In the genomic region with DNA sequence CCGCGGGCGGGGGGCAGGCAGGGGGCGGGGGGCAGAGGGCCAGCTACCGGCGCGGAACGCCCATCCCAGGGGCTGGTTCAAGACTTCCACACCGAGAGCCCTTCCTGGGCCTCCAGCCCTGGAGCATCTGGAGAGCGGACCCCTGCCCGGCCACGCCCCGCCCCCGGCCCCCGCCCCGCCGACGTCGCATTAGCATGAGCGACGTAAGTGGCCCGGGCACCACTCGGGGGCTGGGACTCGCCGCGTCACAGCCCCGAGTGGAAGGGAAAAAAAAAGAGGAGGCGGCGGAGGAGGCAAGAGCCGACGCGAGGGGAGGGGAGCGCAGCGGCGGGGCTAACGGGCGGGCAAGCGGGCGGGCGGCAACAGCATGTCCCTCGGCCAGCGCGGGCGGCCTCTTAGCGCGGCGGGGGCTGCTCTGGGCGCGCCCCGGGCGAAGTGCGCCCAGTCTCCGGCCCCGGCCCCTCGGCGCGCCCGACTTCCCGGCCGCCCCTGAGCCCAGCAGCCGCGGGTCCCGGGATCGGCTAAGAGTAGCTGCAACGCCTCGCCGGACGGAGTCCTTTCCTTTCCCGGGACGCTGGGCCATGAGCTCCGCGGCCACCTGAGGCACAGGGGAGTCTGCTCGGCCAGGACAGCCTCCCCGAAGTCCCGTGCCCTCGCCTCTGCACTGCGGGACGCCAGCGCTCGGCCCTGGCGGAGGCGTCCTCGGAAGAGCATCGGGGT, we compare ENCODE assay signal across 13 cellular contexts. TPM values are rescaled to one million over a fixed set of nuclear protein-coding genes. Genes with fewer than 3 reads are reported as not detected.
DNase-seq lines count a peak whose midpoint lies in the region; ATAC-seq and TF ChIP-seq lines count a peak whose summit lies in the region.
"Had no signal": no experiment of that assay in that cellular context is flagged by ENCODE, and none has a peak within 500 bp of the region (broad histone marks: within the 10 kb centered on the region; RNA-seq: fewer than 3 reads in every experiment).

A gene (plus strand): TSS at position 296 of the 720 bp plus-strand sequence. CDS start 431 bp downstream, outside the sequence.

- H3K4me1 ChIP-seq in H9 (ENCODE audit: insufficient read depth, low read length) (no peaks in the 10 kb centered on the region; the same call in 1 of the 2 replicates), endodermal cell (ENCODE audit: control insufficient read depth, insufficient read depth, low read length) (no peaks in the 10 kb centered on the region), trophoblast cell (ENCODE audit: control insufficient read depth in 1 of 2, insufficient read depth in 2 of 2, low read length in 2 of 2) (peaks cover 0 to 16% of the 10 kb centered on the region in 2 experiments)

- H3K79me1 ChIP-seq in H9 (ENCODE audit: insufficient read depth, low read depth, low read length, poor library complexity, severe bottlenecking), result no peaks in the 10 kb centered on the region
- H3K79me1 ChIP-seq in trophoblast cell (ENCODE audit: low read length), result no peaks in the 10 kb centered on the region

- ATAC-seq in HG02981 (IDR thresholded peaks at IDR 0.05; ENCODE audit: unreplicated experiment), result no peak
- no peak for ATAC-seq in stimulated activated naive CD8-positive, alpha-beta T cell treated with anti-CD3 and anti-CD28 coated beads, Interleukin-15, Interleukin-2, amounts not matched to agents 100 U/mL and 50 U/mL, for 24 hours
- ATAC-seq: natural killer cell treated with Interleukin-12 subunit alpha and Interleukin-12 subunit beta and Interleukin-15 and Interleukin-18, amount 100 ng/mL, for 72 hours had no signal

- peak within 1 kb of the TSS; percentile 36 for H3K4me2 ChIP-seq in H9 (ENCODE audit: insufficient read depth, insufficient read length, low read length)
- peak within 1 kb of the TSS; percentile 77 for H3K4me2 ChIP-seq in trophoblast cell (ENCODE audit: low read length)

- H2BK5ac ChIP-seq in H9 (ENCODE audit: insufficient read length, low read length), result no peak within 1 kb of the TSS
- H2BK5ac ChIP-seq in trophoblast cell (ENCODE audit: low read depth, low read length, poor library complexity), result no peak within 1 kb of the TSS

- H2BK15ac ChIP-seq in H9 (ENCODE audit: low read depth, low read length), result no peak within 1 kb of the TSS

- H2BK12ac ChIP-seq in H9 (ENCODE audit: insufficient read length, low read depth, low read length) (no peak within 1 kb of the TSS), trophoblast cell (ENCODE audit: low read length) (no peak within 1 kb of the TSS)

- H3K27ac Mint-ChIP-seq in H9 (no peak within 1 kb of the TSS), endodermal cell (no peak within 1 kb of the TSS)
- H3K27ac Mint-ChIP-seq: natural killer cell treated with Interleukin-12 subunit alpha and Interleukin-12 subunit beta and Interleukin-15 and Interleukin-18, amount 100 ng/mL, for 72 hours had no signal

- H3K27me3 Mint-ChIP-seq in H9 (ENCODE audit: low read depth) (peaks cover 99% of the 10 kb centered on the region), endodermal cell (ENCODE audit: insufficient read depth) (peaks cover 98% of the 10 kb centered on the region)

- no peak within 1 kb of the TSS for H3T11ph ChIP-seq in H9 (ENCODE audit: low read length)

- H3K27me3 ChIP-seq in H9 (ENCODE audit: insufficient read depth, low read length) (peaks cover 74% of the 10 kb centered on the region), endodermal cell (ENCODE audit: control insufficient read depth, insufficient read depth, low read length, poor library complexity, severe bottlenecking) (peaks cover 99% of the 10 kb centered on the region), trophoblast cell (ENCODE audit: insufficient read depth, low read length) (peaks cover 76% of the 10 kb centered on the region)

- no peak within 1 kb of the TSS for H4K91ac ChIP-seq in H9 (ENCODE audit: insufficient read length, low read depth, low read length)
- no peak within 1 kb of the TSS for H4K91ac ChIP-seq in trophoblast cell (ENCODE audit: low read depth, low read length)

- WGBS in H9 (ENCODE audit: extremely low coverage, insufficient read length, low lambda C conversion rate), result no CpG with 5 or more reads among the region's 84 CpGs
- WGBS in endodermal cell (ENCODE audit: insufficient coverage in 1 of 2, insufficient read length in 1 of 2), 2 experiments, result 1 to 3% methylated on average over 13 to 84 of the region's 84 CpGs
- no CpG with 5 or more reads among the region's 84 CpGs for WGBS in trophoblast cell (ENCODE audit: extremely low coverage, insufficient coverage, insufficient read length)

- H2AFZ ChIP-seq in H9 (ENCODE audit: low read length), result no peak within 1 kb of the TSS
- peak within 1 kb of the TSS; percentile 9 for H2AFZ ChIP-seq in trophoblast cell (ENCODE audit: insufficient read depth, low read length, poor library complexity)

- peaks cover 32 to 49% of the 10 kb centered on the region in 2 experiments for H3K4me1 Mint-ChIP-seq in H9
- peaks cover 14% of the 10 kb centered on the region for H3K4me1 Mint-ChIP-seq in endodermal cell

- peaks cover 25% of the 10 kb centered on the region for H3K23me2 ChIP-seq in H9 (ENCODE audit: insufficient read length, low read depth, low read length, poor library complexity, severe bottlenecking)

- no peaks in the 10 kb centered on the region for H3K9me3 ChIP-seq in H9 (ENCODE audit: control insufficient read depth, low read depth, low read length)
- no peaks in the 10 kb centered on the region for H3K9me3 ChIP-seq in endodermal cell (ENCODE audit: control insufficient read depth, low read length)
- H3K9me3 ChIP-seq in trophoblast cell (ENCODE audit: insufficient read depth, low read depth, low read length), result peaks cover 27% of the 10 kb centered on the region

- no peak within 1 kb of the TSS for H3K4ac ChIP-seq in H9 (ENCODE audit: low read depth, low read length)
- H3K4ac ChIP-seq in trophoblast cell (ENCODE audit: low read depth, low read length), result no peak within 1 kb of the TSS

- H2BK20ac ChIP-seq in H9 (ENCODE audit: low read depth, low read length, poor library complexity, severe bottlenecking), result no peak within 1 kb of the TSS

- H2AK5ac ChIP-seq in H9 (ENCODE audit: insufficient read length, low read length) (no peak within 1 kb of the TSS), trophoblast cell (ENCODE audit: low read length) (no peak within 1 kb of the TSS)

- H2BK120ac ChIP-seq in H9 (ENCODE audit: low read depth, low read length, poor library complexity, severe bottlenecking) (no peak within 1 kb of the TSS), trophoblast cell (ENCODE audit: insufficient read depth, low read length, poor library complexity) (no peak within 1 kb of the TSS)

- no peak within 1 kb of the TSS for H3K56ac ChIP-seq in H9 (ENCODE audit: insufficient read length, low read depth, low read length)

- H3K27ac ChIP-seq in H9 (ENCODE audit: insufficient read length, low read depth, low read length), result no peak within 1 kb of the TSS
- H3K27ac ChIP-seq in endodermal cell (ENCODE audit: low read depth, low read length), result no peak within 1 kb of the TSS
- no peak within 1 kb of the TSS for H3K27ac ChIP-seq in trophoblast cell (ENCODE audit: low read depth, low read length)
- H3K27ac ChIP-seq: dorsolateral prefrontal cortex had no signal

- DNase-seq in H9 (peak; percentile 61), NCI-H2171 treated with DMSO at 0.1 percent for 48 hours (lab: John Stamatoyannopoulos, UW) (peak; percentile 42), endodermal cell (peak; percentile 78), trophoblast cell (no peak), foreskin melanocyte (no peak), NCI-H1930 (lab: John Stamatoyannopoulos, UW) (no peak)
- DNase-seq in stimulated activated naive CD8-positive, alpha-beta T cell treated with anti-CD3 and anti-CD28 coated beads, Interleukin-15, Interleukin-2, amounts not matched to agents 100 U/mL and 50 U/mL, for 24 hours, result no peak
- DNase-seq: Kasumi-1 had no signal

- H3K36me3 ChIP-seq in endodermal cell (ENCODE audit: control insufficient read depth, insufficient read depth, low read length) (no peaks in the 10 kb centered on the region), trophoblast cell (ENCODE audit: control insufficient read depth in 1 of 2, insufficient read depth in 2 of 2, low read length in 2 of 2) (no peaks in the 10 kb centered on the region)

- peaks cover 2 to 12% of the 10 kb centered on the region in 2 experiments; a peak in 3 of 5 replicates for H3K9me3 Mint-ChIP-seq in H9
- peaks cover 16% of the 10 kb centered on the region for H3K9me3 Mint-ChIP-seq in endodermal cell
- H3K9me3 Mint-ChIP-seq: natural killer cell treated with Interleukin-12 subunit alpha and Interleukin-12 subunit beta and Interleukin-15 and Interleukin-18, amount 100 ng/mL, for 72 hours had no signal

- TF ChIP-seq CTCF in H9 (conservative IDR thresholded peaks at IDR 0.05), result no peak
- TF ChIP-seq CTCF in endodermal cell (conservative IDR thresholded peaks at IDR 0.05), result no peak

- no peak within 1 kb of the TSS for H4K12ac ChIP-seq in trophoblast cell (ENCODE audit: low read depth, low read length)

- peaks cover 2% of the 10 kb centered on the region for H4K20me1 ChIP-seq in H9 (ENCODE audit: control insufficient read depth, insufficient read depth, insufficient read length)

- H3K23ac ChIP-seq in H9 (ENCODE audit: insufficient read length, low read depth, low read length) (no peak within 1 kb of the TSS), trophoblast cell (ENCODE audit: low read length) (no peak within 1 kb of the TSS)

- H3K36me3 Mint-ChIP-seq in H9 (ENCODE audit: insufficient read depth in 1 of 3, low read depth in 3 of 3), result no peaks in the 10 kb centered on the region; a peak in 1 of 7 replicates
- H3K36me3 Mint-ChIP-seq in endodermal cell (ENCODE audit: low read depth), result peaks cover 3% of the 10 kb centered on the region

- H3K14ac ChIP-seq in H9 (ENCODE audit: insufficient read depth, low read length) (no peak within 1 kb of the TSS), trophoblast cell (ENCODE audit: low read length) (no peak within 1 kb of the TSS)

- H3K4me3 ChIP-seq in endodermal cell (ENCODE audit: low read length) (no peak within 1 kb of the TSS), trophoblast cell (ENCODE audit: low read depth, low read length) (peak within 1 kb of the TSS; percentile 59)

- H3K4me3 Mint-ChIP-seq in H9 (peak within 1 kb of the TSS; percentile 58 to 81), endodermal cell (peak within 1 kb of the TSS; percentile 44)
- H3K4me3 Mint-ChIP-seq: natural killer cell treated with Interleukin-12 subunit alpha and Interleukin-12 subunit beta and Interleukin-15 and Interleukin-18, amount 100 ng/mL, for 72 hours had no signal

- H3K79me2 ChIP-seq in H9 (ENCODE audit: insufficient read depth, low read length), result no peaks in the 10 kb centered on the region
- no peaks in the 10 kb centered on the region for H3K79me2 ChIP-seq in trophoblast cell (ENCODE audit: control insufficient read depth, insufficient read depth, low read length, poor library complexity)

- no peak within 1 kb of the TSS for H4K5ac ChIP-seq in H9 (ENCODE audit: insufficient read length, low read depth, low read length)

- H4K8ac ChIP-seq in H9 (replicated peaks; ENCODE audit: insufficient read length, low read depth, low read length) (no peak within 1 kb of the TSS), trophoblast cell (ENCODE audit: low read depth, low read length) (no peak within 1 kb of the TSS)

- H3K18ac ChIP-seq in H9 (ENCODE audit: insufficient read length, low read depth, low read length) (no peak within 1 kb of the TSS), trophoblast cell (ENCODE audit: low read length) (no peak within 1 kb of the TSS)

- H3K9ac ChIP-seq in H9 (ENCODE audit: extremely low read depth, insufficient read length, low read length) (no peak within 1 kb of the TSS), endodermal cell (ENCODE audit: extremely low read depth, low read length, poor library complexity, severe bottlenecking) (no peak within 1 kb of the TSS), trophoblast cell (ENCODE audit: low read length) (no peak within 1 kb of the TSS)

RNA-seq across cellular contexts. Expression of the gene that starts here (rescaled TPM):
- not detected in 2 replicates for total RNA-seq in H9 (2021)
- total RNA-seq in endodermal cell, result not detected
- polyA plus RNA-seq in endodermal cell (2013, experiment 1 of 2), result 2.6 TPM
- polyA plus RNA-seq in endodermal cell (2013, experiment 2 of 2), result 2.5 TPM
- 3.0 and 3.9 TPM in 2 replicates for polyA plus RNA-seq in trophoblast cell (2013)
- total RNA-seq: Daoy; dorsolateral prefrontal cortex; natural killer cell treated with Interleukin-12 subunit alpha and Interleukin-12 subunit beta and Interleukin-15 and Interleukin-18, amount 100 ng/mL, for 72 hours; OCI-LY7 had no signal

Comparison
In these comparisons a context has a peak if more than half of its experiments do, and no peak if none do; other contexts are left out.
1. Peak in DNase-seq and H3K4me2 ChIP-seq in H9; RNA of the gene not detected or under 1 TPM.
2. DNase-seq: peak in NCI-H2171 treated with DMSO at 0.1 percent for 48 hours (single experiment) and endodermal cell (single experiment); none in trophoblast cell (0 of 2), foreskin melanocyte (single experiment), NCI-H1930 (0 of 2) and stimulated activated naive CD8-positive, alpha-beta T cell treated with anti-CD3 and anti-CD28 coated beads, Interleukin-15, Interleukin-2, amounts not matched to agents 100 U/mL and 50 U/mL, for 24 hours (single experiment).